12 cellular contexts compared by ENCODE assay signal in the genomic region with DNA sequence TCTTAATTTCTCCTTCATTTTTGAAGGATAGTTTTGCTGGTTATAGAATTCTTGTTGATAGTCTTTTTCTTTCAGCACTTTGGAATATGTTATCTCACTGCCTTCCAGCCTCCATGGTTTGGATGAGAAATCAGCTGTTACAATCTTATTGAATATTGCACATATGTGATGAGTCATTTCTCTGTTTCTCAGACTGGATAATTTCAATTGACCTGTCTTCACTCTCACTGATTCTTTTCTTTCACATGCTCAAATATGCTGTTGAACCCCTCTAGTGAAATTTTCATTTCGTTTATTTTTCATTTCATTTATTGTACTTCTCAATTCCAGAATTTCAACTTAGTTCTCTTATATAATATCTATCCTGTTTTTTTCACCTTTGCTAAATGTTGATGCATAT.
"Had no signal": no experiment of that assay in that cellular context is flagged by ENCODE, and none has a peak within 500 bp of the region (broad histone marks: within the 10 kb centered on the region; RNA-seq: fewer than 3 reads in every experiment).

No MANE protein-coding gene starts in this region.

- H3K9me3 ChIP-seq: gastrocnemius medialis, thyroid gland had no signal

- H2AFZ ChIP-seq: parathyroid adenoma had no signal

- H3K79me2 ChIP-seq: parathyroid adenoma had no signal

- H3K27ac Mint-ChIP-seq: activated naive CD4-positive, alpha-beta T cell treated with anti-CD3 and anti-CD28 coated beads, Interleukin-2, amount 10 ng/mL, durations not matched to agents 7 days and 5 days; activated T-helper 17 cell treated with anti-CD3 and anti-CD28 coated beads, Interleukin-2, amount 50 U/mL, for 72 hours; stimulated activated memory B cell treated with anti-CD40 and anti-IgM and Interleukin-4, amounts not matched to agents 10 μg/mL and 1 μg/mL and 100 μg/mL, for 72 hours had no signal

- H3K4me3 Mint-ChIP-seq: activated naive CD4-positive, alpha-beta T cell treated with anti-CD3 and anti-CD28 coated beads, Interleukin-2, amount 10 ng/mL, durations not matched to agents 7 days and 5 days; activated T-helper 17 cell treated with anti-CD3 and anti-CD28 coated beads, Interleukin-2, amount 50 U/mL, for 72 hours; stimulated activated memory B cell treated with anti-CD40 and anti-IgM and Interleukin-4, amounts not matched to agents 10 μg/mL and 1 μg/mL and 100 μg/mL, for 72 hours had no signal

- DNase-seq: activated CD4-positive, alpha-beta T cell treated with anti-CD3 and anti-CD28 coated beads, Interleukin-2, amount 50 U/mL, for 1 hour; activated naive CD4-positive, alpha-beta T cell treated with anti-CD3 and anti-CD28 coated beads, Interleukin-2, amount 10 ng/mL, durations not matched to agents 7 days and 5 days; effector CD8-positive, alpha-beta T cell; gastrocnemius medialis; naive B cell; T-helper 9 cell; thyroid gland had no signal

- H3K27me3 Mint-ChIP-seq: activated naive CD4-positive, alpha-beta T cell treated with anti-CD3 and anti-CD28 coated beads, Interleukin-2, amount 10 ng/mL, durations not matched to agents 7 days and 5 days; activated T-helper 17 cell treated with anti-CD3 and anti-CD28 coated beads, Interleukin-2, amount 50 U/mL, for 72 hours; naive B cell; stimulated activated memory B cell treated with anti-CD40 and anti-IgM and Interleukin-4, amounts not matched to agents 10 μg/mL and 1 μg/mL and 100 μg/mL, for 72 hours had no signal

- H3K4me1 ChIP-seq: gastrocnemius medialis, parathyroid adenoma, thyroid gland had no signal

- H3K36me3 ChIP-seq: thyroid gland had no signal

- H3K9ac ChIP-seq: parathyroid adenoma had no signal

- H3K27me3 ChIP-seq: gastrocnemius medialis, thyroid gland had no signal

- H3K4me3 ChIP-seq: gastrocnemius medialis, thyroid gland had no signal

- H3K27ac ChIP-seq: epithelial cell of prostate, gastrocnemius medialis, parathyroid adenoma, thyroid gland had no signal

- ATAC-seq: activated T-helper 17 cell treated with anti-CD3 and anti-CD28 coated beads, Interleukin-2, amount 50 U/mL, for 72 hours; gastrocnemius medialis; left lobe of liver; stimulated activated memory B cell treated with anti-CD40 and anti-IgM and Interleukin-4, amounts not matched to agents 10 μg/mL and 1 μg/mL and 100 μg/mL, for 72 hours had no signal
